Comparison of ENCODE assay signal across 1 cellular context in the genomic region with DNA sequence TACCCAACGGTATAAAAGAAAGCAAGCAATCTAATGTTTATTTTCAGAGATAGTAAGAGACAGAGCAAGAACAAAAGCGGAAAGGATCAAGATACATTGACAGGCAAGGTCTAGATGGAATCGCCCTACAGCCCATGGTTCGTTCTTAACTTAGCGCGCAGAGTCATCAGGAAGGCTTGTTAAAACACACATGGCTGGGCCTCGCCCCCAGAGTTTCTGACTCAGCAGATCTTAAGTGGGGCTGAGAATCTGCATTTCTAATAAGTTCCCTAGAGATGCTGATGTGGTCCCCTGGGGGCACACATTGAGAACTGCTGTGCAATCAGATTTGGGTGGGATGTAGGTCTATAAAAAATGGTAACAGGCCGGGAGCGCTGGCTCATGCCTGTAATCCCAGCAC.
A peak's percentile ranks its signal among the peaks of the same experiment; 100 is the strongest.
TF ChIP-seq lines count a peak whose summit lies in the region.

No MANE protein-coding gene starts in this region.

TF ChIP-seq in H1, 55 proteins besides CTCF, POLR2A, EP300 and RAD21:
- TF ChIP-seq JUND (IDR thresholded peaks at IDR 0.05; ENCODE audit: low read length) (no peak), SIX5 (IDR thresholded peaks at IDR 0.05; ENCODE audit: low read depth, low read length) (no peak), SP4 (IDR thresholded peaks at IDR 0.05; ENCODE audit: low read length) (no peak), SUZ12 (IDR thresholded peaks at IDR 0.05; ENCODE audit: low read length) (no peak), POLR2AphosphoS5 (IDR thresholded peaks at IDR 0.05; ENCODE audit: low read depth, low read length) (no peak), EGR1 (IDR thresholded peaks at IDR 0.05; ENCODE audit: borderline replicate concordance, low read depth, low read length) (no peak), ZNF274 (IDR thresholded peaks at IDR 0.05; ENCODE audit: borderline replicate concordance, extremely low read depth, low read length) (no peak), HDAC6 (IDR thresholded peaks at IDR 0.05; ENCODE audit: low read depth, low read length) (no peak), YY1 (IDR thresholded peaks at IDR 0.05; ENCODE audit: low read depth, low read length) (no peak), ATF2 (IDR thresholded peaks at IDR 0.05; ENCODE audit: low read length) (no peak), KDM5A (IDR thresholded peaks at IDR 0.05; ENCODE audit: low read length) (no peak), E2F6 (IDR thresholded peaks at IDR 0.05) (no peak), SP2 (IDR thresholded peaks at IDR 0.05; ENCODE audit: low read length) (no peak), SIN3A (conservative IDR thresholded peaks at IDR 0.05 in 1 of 2, IDR thresholded peaks at IDR 0.05 in 1 of 2; ENCODE audit: low read depth in 1 of 2, low read length in 2 of 2) (0 out of 4 replicates have a peak, but pooled peaks of 1 of the 2 experiments have one; percentile 40), CHD7 (IDR thresholded peaks at IDR 0.05; ENCODE audit: insufficient replicate concordance, low read length) (no peak), CBX5 (IDR thresholded peaks at IDR 0.05; ENCODE audit: low read depth, low read length) (no peak), RNF2 (IDR thresholded peaks at IDR 0.05; ENCODE audit: borderline replicate concordance, low read depth, low read length, missing control alignments, poor library complexity, severe bottlenecking) (no peak), RFX5 (IDR thresholded peaks at IDR 0.05; ENCODE audit: borderline replicate concordance, low read depth, low read length) (no peak), PHF8 (conservative IDR thresholded peaks at IDR 0.05; ENCODE audit: low read depth, low read length) (no peak), MAFK (IDR thresholded peaks at IDR 0.05; ENCODE audit: low read depth, low read length) (peak; percentile 94), BCL11A (IDR thresholded peaks at IDR 0.05; ENCODE audit: low read depth in 2 of 2, low read length in 2 of 2) (no peak), FOSL1 (IDR thresholded peaks at IDR 0.05; ENCODE audit: insufficient read depth, low read depth, low read length) (no peak), CHD1 (IDR thresholded peaks at IDR 0.05; ENCODE audit: low read depth, low read length) (no peak), KDM4A (IDR thresholded peaks at IDR 0.05; ENCODE audit: low read depth, low read length, severe bottlenecking) (no peak), RXRA (IDR thresholded peaks at IDR 0.05; ENCODE audit: insufficient read depth, low read depth, low read length) (no peak), NANOG (IDR thresholded peaks at IDR 0.05; ENCODE audit: insufficient read depth, low read depth, low read length, poor library complexity, severe bottlenecking) (peak; percentile 26), SP1 (IDR thresholded peaks at IDR 0.05; ENCODE audit: low read depth, low read length) (no peak), BRCA1 (IDR thresholded peaks at IDR 0.05; ENCODE audit: low read depth, low read length) (no peak), EZH2 (IDR thresholded peaks at IDR 0.05; ENCODE audit: low read depth, low read length, severe bottlenecking) (no peak), BACH1 (IDR thresholded peaks at IDR 0.05; ENCODE audit: low read length) (peak; percentile 98), USF2 (IDR thresholded peaks at IDR 0.05; ENCODE audit: low read length) (no peak), KDM1A (IDR thresholded peaks at IDR 0.05; ENCODE audit: borderline replicate concordance, low read length) (no peak)
- TF ChIP-seq, protein P1, sequence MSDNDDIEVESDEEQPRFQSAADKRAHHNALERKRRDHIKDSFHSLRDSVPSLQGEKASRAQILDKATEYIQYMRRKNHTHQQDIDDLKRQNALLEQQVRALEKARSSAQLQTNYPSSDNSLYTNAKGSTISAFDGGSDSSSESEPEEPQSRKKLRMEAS (IDR thresholded peaks at IDR 0.05), result 0 out of 2 replicates have a peak, but pooled peaks have one; percentile 21
